1 cellular context compared by ENCODE assay signal in the genomic region with DNA sequence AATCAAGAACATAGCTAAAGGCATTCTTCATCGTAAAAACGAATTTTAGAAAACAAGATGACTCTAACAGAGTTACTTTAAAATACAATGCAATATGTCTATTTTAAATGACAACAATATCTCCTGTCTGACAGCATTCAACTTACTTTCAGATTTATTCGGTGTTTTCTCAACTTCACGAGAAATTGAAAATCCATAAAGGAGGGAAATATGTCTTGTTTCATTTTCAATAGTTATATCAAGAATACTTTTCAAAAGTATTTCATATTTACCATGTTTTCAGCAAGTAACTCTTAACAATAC.
TF ChIP-seq lines count a peak whose summit lies in the region.

No MANE protein-coding gene starts in this region.

TF ChIP-seq in GM23338, 12 proteins besides CTCF, POLR2A, EP300 and RAD21 (continued from another document):
- TF ChIP-seq, protein P1, sequence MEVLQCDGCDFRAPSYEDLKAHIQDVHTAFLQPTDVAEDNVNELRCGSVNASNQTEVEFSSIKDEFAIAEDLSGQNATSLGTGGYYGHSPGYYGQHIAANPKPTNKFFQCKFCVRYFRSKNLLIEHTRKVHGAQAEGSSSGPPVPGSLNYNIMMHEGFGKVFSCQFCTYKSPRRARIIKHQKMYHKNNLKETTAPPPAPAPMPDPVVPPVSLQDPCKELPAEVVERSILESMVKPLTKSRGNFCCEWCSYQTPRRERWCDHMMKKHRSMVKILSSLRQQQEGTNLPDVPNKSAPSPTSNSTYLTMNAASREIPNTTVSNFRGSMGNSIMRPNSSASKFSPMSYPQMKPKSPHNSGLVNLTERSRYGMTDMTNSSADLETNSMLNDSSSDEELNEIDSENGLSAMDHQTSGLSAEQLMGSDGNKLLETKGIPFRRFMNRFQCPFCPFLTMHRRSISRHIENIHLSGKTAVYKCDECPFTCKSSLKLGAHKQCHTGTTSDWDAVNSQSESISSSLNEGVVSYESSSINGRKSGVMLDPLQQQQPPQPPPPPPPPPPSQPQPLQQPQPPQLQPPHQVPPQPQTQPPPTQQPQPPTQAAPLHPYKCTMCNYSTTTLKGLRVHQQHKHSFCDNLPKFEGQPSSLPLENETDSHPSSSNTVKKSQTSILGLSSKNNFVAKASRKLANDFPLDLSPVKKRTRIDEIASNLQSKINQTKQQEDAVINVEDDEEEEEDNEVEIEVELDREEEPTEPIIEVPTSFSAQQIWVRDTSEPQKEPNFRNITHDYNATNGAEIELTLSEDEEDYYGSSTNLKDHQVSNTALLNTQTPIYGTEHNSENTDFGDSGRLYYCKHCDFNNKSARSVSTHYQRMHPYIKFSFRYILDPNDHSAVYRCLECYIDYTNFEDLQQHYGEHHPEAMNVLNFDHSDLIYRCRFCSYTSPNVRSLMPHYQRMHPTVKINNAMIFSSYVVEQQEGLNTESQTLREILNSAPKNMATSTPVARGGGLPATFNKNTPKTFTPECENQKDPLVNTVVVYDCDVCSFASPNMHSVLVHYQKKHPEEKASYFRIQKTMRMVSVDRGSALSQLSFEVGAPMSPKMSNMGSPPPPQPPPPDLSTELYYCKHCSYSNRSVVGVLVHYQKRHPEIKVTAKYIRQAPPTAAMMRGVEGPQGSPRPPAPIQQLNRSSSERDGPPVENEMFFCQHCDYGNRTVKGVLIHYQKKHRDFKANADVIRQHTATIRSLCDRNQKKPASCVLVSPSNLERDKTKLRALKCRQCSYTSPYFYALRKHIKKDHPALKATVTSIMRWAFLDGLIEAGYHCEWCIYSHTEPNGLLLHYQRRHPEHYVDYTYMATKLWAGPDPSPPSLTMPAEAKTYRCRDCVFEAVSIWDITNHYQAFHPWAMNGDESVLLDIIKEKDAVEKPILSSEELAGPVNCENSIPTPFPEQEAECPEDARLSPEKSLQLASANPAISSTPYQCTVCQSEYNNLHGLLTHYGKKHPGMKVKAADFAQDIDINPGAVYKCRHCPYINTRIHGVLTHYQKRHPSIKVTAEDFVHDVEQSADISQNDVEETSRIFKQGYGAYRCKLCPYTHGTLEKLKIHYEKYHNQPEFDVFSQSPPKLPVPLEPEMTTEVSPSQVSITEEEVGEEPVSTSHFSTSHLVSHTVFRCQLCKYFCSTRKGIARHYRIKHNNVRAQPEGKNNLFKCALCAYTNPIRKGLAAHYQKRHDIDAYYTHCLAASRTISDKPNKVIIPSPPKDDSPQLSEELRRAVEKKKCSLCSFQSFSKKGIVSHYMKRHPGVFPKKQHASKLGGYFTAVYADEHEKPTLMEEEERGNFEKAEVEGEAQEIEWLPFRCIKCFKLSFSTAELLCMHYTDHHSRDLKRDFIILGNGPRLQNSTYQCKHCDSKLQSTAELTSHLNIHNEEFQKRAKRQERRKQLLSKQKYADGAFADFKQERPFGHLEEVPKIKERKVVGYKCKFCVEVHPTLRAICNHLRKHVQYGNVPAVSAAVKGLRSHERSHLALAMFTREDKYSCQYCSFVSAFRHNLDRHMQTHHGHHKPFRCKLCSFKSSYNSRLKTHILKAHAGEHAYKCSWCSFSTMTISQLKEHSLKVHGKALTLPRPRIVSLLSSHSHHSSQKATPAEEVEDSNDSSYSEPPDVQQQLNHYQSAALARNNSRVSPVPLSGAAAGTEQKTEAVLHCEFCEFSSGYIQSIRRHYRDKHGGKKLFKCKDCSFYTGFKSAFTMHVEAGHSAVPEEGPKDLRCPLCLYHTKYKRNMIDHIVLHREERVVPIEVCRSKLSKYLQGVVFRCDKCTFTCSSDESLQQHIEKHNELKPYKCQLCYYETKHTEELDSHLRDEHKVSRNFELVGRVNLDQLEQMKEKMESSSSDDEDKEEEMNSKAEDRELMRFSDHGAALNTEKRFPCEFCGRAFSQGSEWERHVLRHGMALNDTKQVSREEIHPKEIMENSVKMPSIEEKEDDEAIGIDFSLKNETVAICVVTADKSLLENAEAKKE (CRISPR knock-in tag; IDR thresholded peaks at IDR 0.05) = no peak
- TF ChIP-seq ETS1 (IDR thresholded peaks at IDR 0.05) (no peak), EZH2phosphoT487 (IDR thresholded peaks at IDR 0.05; ENCODE audit: unreplicated experiment) (no peak), NANOG (IDR thresholded peaks at IDR 0.05; ENCODE audit: borderline replicate concordance) (no peak), EZH2 (IDR thresholded peaks at IDR 0.05; ENCODE audit: low read depth, unreplicated experiment) (no peak)
TF ChIP-seq in GM23338: peak in this region for 0.
